ENCODE assay signal across 11 cellular contexts in the genomic region with DNA sequence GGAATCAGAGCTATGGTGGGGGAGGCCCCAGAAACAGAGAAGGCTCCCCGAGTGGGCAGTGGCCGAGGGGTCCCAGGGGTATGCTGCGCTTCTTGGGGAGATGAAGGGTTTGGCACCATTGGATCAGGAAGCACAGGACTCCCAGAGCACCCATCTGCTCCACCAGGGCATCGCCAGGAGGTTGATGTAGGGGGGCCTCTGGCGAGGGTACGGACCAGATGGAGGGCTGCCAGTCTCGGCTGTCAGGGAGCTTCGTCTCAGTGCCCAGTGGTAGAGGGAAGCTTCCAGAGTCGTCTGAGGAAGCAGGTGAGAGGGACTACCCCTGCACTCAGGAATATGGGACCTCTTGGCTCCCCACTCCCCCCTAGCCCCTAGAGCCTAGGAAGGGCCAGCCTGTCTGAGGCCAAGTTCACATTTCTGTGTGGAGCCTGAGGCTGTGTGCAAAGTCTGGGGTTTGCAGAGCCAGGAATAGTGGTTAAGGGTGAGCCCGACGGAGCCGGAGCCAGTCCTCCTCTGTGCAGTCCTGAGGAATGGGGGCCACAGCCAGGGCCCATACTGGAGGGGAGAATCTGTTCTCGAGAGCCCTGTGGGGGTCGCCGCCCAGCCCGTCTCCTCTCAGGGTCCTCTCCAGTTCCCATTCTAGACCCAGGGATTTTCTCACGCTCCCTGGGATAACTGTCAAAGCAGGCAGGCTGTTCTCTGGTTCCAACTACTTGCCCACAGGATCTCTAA. TPM values are rescaled to one million over a fixed set of nuclear protein-coding genes. Genes with fewer than 3 reads are reported as not detected.
A peak's percentile ranks its signal among the peaks of the same experiment; 100 is the strongest.
DNase-seq lines count a peak whose midpoint lies in the region; ATAC-seq and TF ChIP-seq lines count a peak whose summit lies in the region.
"Had no signal": no experiment of that assay in that cellular context is flagged by ENCODE, and none has a peak within 500 bp of the region (broad histone marks: within the 10 kb centered on the region; RNA-seq: fewer than 3 reads in every experiment).

No MANE protein-coding gene starts in this region.

- H4K20me1 ChIP-seq in Karpas-422 (ENCODE audit: insufficient read depth, low read depth, low read length), result no peaks in the 10 kb centered on the region

- no peaks in the 10 kb centered on the region for H3K79me2 ChIP-seq in Karpas-422 (ENCODE audit: low read length)

- peaks cover 29% of the 10 kb centered on the region for H3K36me3 Mint-ChIP-seq in activated naive CD8-positive, alpha-beta T cell treated with anti-CD3 and anti-CD28 coated beads for 36 hours
- peaks cover 34% of the 10 kb centered on the region for H3K36me3 Mint-ChIP-seq in nephron progenitor cell (ENCODE audit: low read depth)

- H3K9me3 ChIP-seq in Karpas-422 (ENCODE audit: low read length), result no peaks in the 10 kb centered on the region
- H3K9me3 ChIP-seq in thyroid gland, result no peaks in the 10 kb centered on the region

- no peak overlapping the region for H3K9ac ChIP-seq in Karpas-422 (ENCODE audit: low read length)

- H3K27ac ChIP-seq in Karpas-422 (ENCODE audit: low read length) (peak overlapping the region; percentile 31; the same call in 1 of the 2 replicates), thyroid gland (no peak overlapping the region)

- no peak for TF ChIP-seq POLR2A in thyroid gland (IDR thresholded peaks at IDR 0.05)

- H3K4me1 ChIP-seq in Karpas-422 (ENCODE audit: low read length), result peaks cover 29% of the 10 kb centered on the region
- peaks cover 10 to 20% of the 10 kb centered on the region in 2 donors for H3K4me1 ChIP-seq in thyroid gland

- no peaks in the 10 kb centered on the region for H3K27me3 Mint-ChIP-seq in activated naive CD8-positive, alpha-beta T cell treated with anti-CD3 and anti-CD28 coated beads for 36 hours
- peaks cover 5% of the 10 kb centered on the region for H3K27me3 Mint-ChIP-seq in nephron progenitor cell (ENCODE audit: low read depth, poor library complexity)

- no peak for DNase-seq in Karpas-422
- no peak for DNase-seq in activated naive CD8-positive, alpha-beta T cell treated with anti-CD3 and anti-CD28 coated beads for 36 hours
- DNase-seq in nephron progenitor cell, result no peak
- no peak for DNase-seq in thyroid gland
- DNase-seq in medulla oblongata (ENCODE audit: extremely low spot score), result no peak
- DNase-seq: DMS79, mesendoderm, NCI-H1048 had no signal

- H3K9me3 Mint-ChIP-seq in activated naive CD8-positive, alpha-beta T cell treated with anti-CD3 and anti-CD28 coated beads for 36 hours, result no peaks in the 10 kb centered on the region
- no peaks in the 10 kb centered on the region for H3K9me3 Mint-ChIP-seq in nephron progenitor cell

- no peaks in the 10 kb centered on the region for H3K9me2 ChIP-seq in Karpas-422 (replicated peaks; ENCODE audit: insufficient read depth, low read length)

- H3K4me3 Mint-ChIP-seq in activated naive CD8-positive, alpha-beta T cell treated with anti-CD3 and anti-CD28 coated beads for 36 hours, result no peak overlapping the region
- H3K4me3 Mint-ChIP-seq in nephron progenitor cell, result no peak overlapping the region

- H2AFZ ChIP-seq in Karpas-422 (ENCODE audit: low read length), result no peak overlapping the region

- H3K27me3 ChIP-seq in Karpas-422 (ENCODE audit: low read length), result no peaks in the 10 kb centered on the region
- H3K27me3 ChIP-seq in thyroid gland, result no peaks in the 10 kb centered on the region

- H3K4me2 ChIP-seq in Karpas-422 (ENCODE audit: low read depth, low read length, poor library complexity, severe bottlenecking), result no peak overlapping the region

- TF ChIP-seq CTCF in nephron progenitor cell (IDR thresholded peaks at IDR 0.05) (no peak), thyroid gland (IDR thresholded peaks at IDR 0.05) (no peak)

- intact Hi-C loops in thyroid gland (cut with DNase I), result loop anchor here (10.0 kb wide), 1 partner anchor 52 kb away; no protein-coding TSS in a partner anchor

- H3K4me1 Mint-ChIP-seq in activated naive CD8-positive, alpha-beta T cell treated with anti-CD3 and anti-CD28 coated beads for 36 hours, result peaks cover 37% of the 10 kb centered on the region
- peaks cover 17% of the 10 kb centered on the region for H3K4me1 Mint-ChIP-seq in nephron progenitor cell

- peaks cover 26% of the 10 kb centered on the region for H3K36me3 ChIP-seq in Karpas-422 (ENCODE audit: insufficient read depth, low read length)
- peaks cover 56 to 60% of the 10 kb centered on the region in 2 donors for H3K36me3 ChIP-seq in thyroid gland

- peak overlapping the region; percentile 71 for H3K27ac Mint-ChIP-seq in activated naive CD8-positive, alpha-beta T cell treated with anti-CD3 and anti-CD28 coated beads for 36 hours
- peak overlapping the region; percentile 58 for H3K27ac Mint-ChIP-seq in nephron progenitor cell

- WGBS in thyroid gland, 2 donors, result 89 to 96% methylated on average over 5 to 15 of the region's 17 CpGs

- H3K4me3 ChIP-seq in Karpas-422 (ENCODE audit: low read length), result no peak overlapping the region
- H3K4me3 ChIP-seq in thyroid gland (replicated peaks in 1 of 3), result no peak overlapping the region

- no peak for ATAC-seq in GM21381 (IDR thresholded peaks at IDR 0.05; ENCODE audit: unreplicated experiment)

RNA-seq across cellular contexts. Expression of a gene that starts 10.2 kb away (rescaled TPM):
- 21.5 and 21.9 TPM in 2 replicates for total RNA-seq in Karpas-422 (2014; rRNA removed; shearing (Covaris generic); ENCODE audit: low replicate concordance)
- 1 to 10 TPM; 5.4 to 6.0 TPM for total RNA-seq in activated naive CD8-positive, alpha-beta T cell treated with anti-CD3 and anti-CD28 coated beads for 36 hours
- total RNA-seq in thyroid gland, result 100 to 1,000 TPM in 3 of 4 donors, 10 to 100 TPM in 1; 59.3 to 276 (median 187) TPM

RNA-seq across cellular contexts. Expression of a gene that starts 24.5 kb away (rescaled TPM):
- 4.4 and 11.9 TPM in 2 replicates for total RNA-seq in Karpas-422 (2014; rRNA removed; shearing (Covaris generic); ENCODE audit: low replicate concordance)
- total RNA-seq in activated naive CD8-positive, alpha-beta T cell treated with anti-CD3 and anti-CD28 coated beads for 36 hours, result under 1 TPM; 0.27 to 0.54 TPM
- 100 to 1,000 TPM in 2 of 4 donors, 10 to 100 TPM in 2; 87.3 to 178 (median 125) TPM for total RNA-seq in thyroid gland

RNA-seq across cellular contexts. Expression of a gene that starts 36.5 kb away (rescaled TPM):
- total RNA-seq in Karpas-422 (2014; rRNA removed; shearing (Covaris generic); ENCODE audit: low replicate concordance), result 36.2 and 54.8 TPM in 2 replicates
- 100 to 1,000 TPM; 233 to 246 TPM for total RNA-seq in activated naive CD8-positive, alpha-beta T cell treated with anti-CD3 and anti-CD28 coated beads for 36 hours
- total RNA-seq in thyroid gland, result 10 to 100 TPM; 44.5 to 61.9 (median 52.6) TPM

RNA-seq across cellular contexts. Expression of a gene that starts 57.9 kb away (rescaled TPM):
- 1.2 and 10.7 TPM in 2 replicates for total RNA-seq in Karpas-422 (2014; rRNA removed; shearing (Covaris generic); ENCODE audit: low replicate concordance)
- total RNA-seq in activated naive CD8-positive, alpha-beta T cell treated with anti-CD3 and anti-CD28 coated beads for 36 hours, result under 1 TPM in 1 of 2 experiments, not detected in 1; 0.08 TPM
- total RNA-seq in thyroid gland, result 1 to 10 TPM in 3 of 4 donors, under 1 TPM in 1; 0.11 to 1.9 (median 1.2) TPM
- total RNA-seq: dermis blood vessel endothelial cell; T-helper 2 cell treated with Interferon-gamma antibody and Interleukin-4, amounts not matched to agents 100 ng/mL and 5 ng/mL, for 36 hours had no signal
